In the genomic region with DNA sequence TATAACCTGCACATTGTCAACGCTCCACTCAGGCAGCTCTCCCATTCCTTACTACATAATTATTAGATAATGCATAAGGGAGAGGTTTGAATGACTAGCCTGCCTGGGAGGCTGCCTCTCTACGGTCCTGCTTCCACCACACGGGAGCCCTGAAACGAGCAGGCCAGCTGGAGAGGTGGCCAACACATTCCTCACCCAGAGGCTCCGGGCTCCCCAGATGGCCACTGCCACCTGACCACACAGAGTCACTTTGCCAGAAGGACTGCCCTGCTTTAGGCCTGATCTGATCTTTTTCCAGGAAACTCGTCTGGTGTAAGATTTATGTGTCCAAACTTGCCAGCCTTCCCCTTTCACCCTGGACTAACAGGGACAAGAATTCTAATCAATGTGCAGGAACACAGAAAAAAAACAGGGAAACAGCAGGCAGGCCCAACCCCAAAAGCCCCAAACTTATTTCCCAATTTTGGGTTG, we compare ENCODE assay signal across 1 cellular context.
TF ChIP-seq lines count a peak whose summit lies in the region.

No MANE protein-coding gene starts in this region.

TF ChIP-seq in endothelial cell of umbilical vein, 7 proteins besides CTCF, POLR2A, EP300 and RAD21 (continued from another document):
- TF ChIP-seq, protein P1, sequence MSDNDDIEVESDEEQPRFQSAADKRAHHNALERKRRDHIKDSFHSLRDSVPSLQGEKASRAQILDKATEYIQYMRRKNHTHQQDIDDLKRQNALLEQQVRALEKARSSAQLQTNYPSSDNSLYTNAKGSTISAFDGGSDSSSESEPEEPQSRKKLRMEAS (IDR thresholded peaks at IDR 0.05; ENCODE audit: insufficient read depth, insufficient read length) = no peak
- TF ChIP-seq EZH2 (IDR thresholded peaks at IDR 0.05; ENCODE audit: borderline replicate concordance, low read depth, low read length, severe bottlenecking) = no peak
